In the genomic region with DNA sequence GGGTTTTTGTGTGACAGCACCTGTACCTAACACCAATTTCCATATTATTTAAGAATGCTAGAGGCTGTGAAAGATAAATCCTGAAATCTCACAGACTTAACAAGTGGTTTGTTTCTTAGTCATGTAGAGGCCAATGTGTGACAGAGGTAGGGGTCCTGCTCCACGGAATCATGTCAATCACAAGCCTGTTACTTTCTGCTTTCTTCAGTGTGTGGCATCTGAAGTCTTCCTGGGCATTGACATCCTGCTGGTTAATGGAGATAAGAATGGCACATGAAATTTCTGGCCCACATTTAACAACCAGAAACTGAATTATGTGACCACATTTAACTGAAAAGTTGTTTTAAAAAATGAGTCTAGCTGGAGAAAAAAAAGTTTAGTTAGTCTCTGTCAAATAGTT, we compare ENCODE assay signal across 31 cellular contexts.
"Had no signal": no experiment of that assay in that cellular context is flagged by ENCODE, and none has a peak within 500 bp of the region (broad histone marks: within the 10 kb centered on the region; RNA-seq: fewer than 3 reads in every experiment).

No MANE protein-coding gene starts in this region.

- H3K4me3 Mint-ChIP-seq: dendritic cell treated with granulocyte-macrophage colony-stimulating factor and Interleukin-4, amounts not matched to agents 40 ng/mL and 50 ng/mL, for 4 days; endodermal cell; immature natural killer cell; naive thymus-derived CD8-positive, alpha-beta T cell; nephron progenitor cell; stimulated activated naive CD8-positive, alpha-beta T cell treated with anti-CD3 and anti-CD28 coated beads, Interleukin-15, amount 100 ng/mL, for 72 hours had no signal

- H3K4me1 ChIP-seq: colonic mucosa, gastrocnemius medialis, heart left ventricle, lower lobe of right lung, prostate gland, right atrium auricular region, suprapubic skin, transverse colon had no signal

- H3K27ac Mint-ChIP-seq: dendritic cell treated with granulocyte-macrophage colony-stimulating factor and Interleukin-4, amounts not matched to agents 40 ng/mL and 50 ng/mL, for 4 days; endodermal cell; immature natural killer cell; naive thymus-derived CD8-positive, alpha-beta T cell; nephron progenitor cell; stimulated activated naive CD8-positive, alpha-beta T cell treated with anti-CD3 and anti-CD28 coated beads, Interleukin-15, amount 100 ng/mL, for 72 hours had no signal

- H3K4me3 ChIP-seq: colonic mucosa, gastrocnemius medialis, heart left ventricle, lower lobe of right lung, prostate gland, right atrium auricular region, smooth muscle cell, suprapubic skin, transverse colon had no signal

- H3K9me3 Mint-ChIP-seq: dendritic cell treated with granulocyte-macrophage colony-stimulating factor and Interleukin-4, amounts not matched to agents 40 ng/mL and 50 ng/mL, for 4 days; endodermal cell; naive thymus-derived CD8-positive, alpha-beta T cell; nephron progenitor cell; stimulated activated naive CD8-positive, alpha-beta T cell treated with anti-CD3 and anti-CD28 coated beads, Interleukin-15, amount 100 ng/mL, for 72 hours had no signal

- H3K27me3 ChIP-seq: colonic mucosa, gastrocnemius medialis, heart left ventricle, right atrium auricular region, suprapubic skin, transverse colon had no signal

- H3K36me3 Mint-ChIP-seq: immature natural killer cell; naive thymus-derived CD8-positive, alpha-beta T cell had no signal

- DNase-seq: colonic mucosa; effector CD8-positive, alpha-beta T cell; endodermal cell; foreskin fibroblast; gastrocnemius medialis; heart left ventricle; hypothalamus; immature natural killer cell; islet precursor cell; kidney glomerular epithelial cell; left colon; left ventricle myocardium superior; lower lobe of right lung; naive thymus-derived CD8-positive, alpha-beta T cell; nephron progenitor cell; nucleus accumbens; stimulated activated CD4-positive, alpha-beta T cell treated with anti-CD3 and anti-CD28 coated beads, Interleukin-12 subunit alpha, Interleukin-12 subunit beta, amount 100 ng/mL, for 4 hours; stimulated activated CD4-positive, alpha-beta T cell treated with anti-CD3 and anti-CD28 coated beads, Interleukin-1b, Interleukin-23, amount 100 ng/mL, for 48 hours; stimulated activated CD4-positive, alpha-beta T cell treated with anti-CD3 and anti-CD28 coated beads, Interleukin-4, amount 100 ng/mL, for 1 hour; stimulated activated CD8-positive, alpha-beta memory T cell treated with anti-CD3 and anti-CD28 coated beads, Interleukin-4, amount 100 ng/mL, for 48 hours; stimulated activated naive CD4-positive, alpha-beta T cell; stimulated activated naive CD8-positive, alpha-beta T cell treated with anti-CD3 and anti-CD28 coated beads, Interleukin-15, amount 100 ng/mL, for 72 hours; transverse colon had no signal

- ATAC-seq: esophagus mucosa; gastrocnemius medialis; heart left ventricle; left colon; left ventricle myocardium superior; lower lobe of right lung; naive thymus-derived CD8-positive, alpha-beta T cell; sciatic nerve; stimulated activated naive CD8-positive, alpha-beta T cell treated with anti-CD3 and anti-CD28 coated beads, Interleukin-15, amount 100 ng/mL, for 72 hours had no signal

- H3K27ac ChIP-seq: colonic mucosa, epithelial cell of prostate, gastrocnemius medialis, heart left ventricle, lower lobe of right lung, prostate gland, right atrium auricular region, suprapubic skin, transverse colon had no signal

- H3K4me2 ChIP-seq: smooth muscle cell had no signal

- H3K9me3 ChIP-seq: colonic mucosa, gastrocnemius medialis, heart left ventricle, lower lobe of right lung, prostate gland, right atrium auricular region, suprapubic skin, transverse colon had no signal

- H3K27me3 Mint-ChIP-seq: dendritic cell treated with granulocyte-macrophage colony-stimulating factor and Interleukin-4, amounts not matched to agents 40 ng/mL and 50 ng/mL, for 4 days had no signal

- H3K36me3 ChIP-seq: colonic mucosa, gastrocnemius medialis, heart left ventricle, lower lobe of right lung, prostate gland, right atrium auricular region, suprapubic skin, transverse colon had no signal

- H3K4me1 Mint-ChIP-seq: immature natural killer cell; naive thymus-derived CD8-positive, alpha-beta T cell; nephron progenitor cell; stimulated activated naive CD8-positive, alpha-beta T cell treated with anti-CD3 and anti-CD28 coated beads, Interleukin-15, amount 100 ng/mL, for 72 hours had no signal
